In the genomic region with DNA sequence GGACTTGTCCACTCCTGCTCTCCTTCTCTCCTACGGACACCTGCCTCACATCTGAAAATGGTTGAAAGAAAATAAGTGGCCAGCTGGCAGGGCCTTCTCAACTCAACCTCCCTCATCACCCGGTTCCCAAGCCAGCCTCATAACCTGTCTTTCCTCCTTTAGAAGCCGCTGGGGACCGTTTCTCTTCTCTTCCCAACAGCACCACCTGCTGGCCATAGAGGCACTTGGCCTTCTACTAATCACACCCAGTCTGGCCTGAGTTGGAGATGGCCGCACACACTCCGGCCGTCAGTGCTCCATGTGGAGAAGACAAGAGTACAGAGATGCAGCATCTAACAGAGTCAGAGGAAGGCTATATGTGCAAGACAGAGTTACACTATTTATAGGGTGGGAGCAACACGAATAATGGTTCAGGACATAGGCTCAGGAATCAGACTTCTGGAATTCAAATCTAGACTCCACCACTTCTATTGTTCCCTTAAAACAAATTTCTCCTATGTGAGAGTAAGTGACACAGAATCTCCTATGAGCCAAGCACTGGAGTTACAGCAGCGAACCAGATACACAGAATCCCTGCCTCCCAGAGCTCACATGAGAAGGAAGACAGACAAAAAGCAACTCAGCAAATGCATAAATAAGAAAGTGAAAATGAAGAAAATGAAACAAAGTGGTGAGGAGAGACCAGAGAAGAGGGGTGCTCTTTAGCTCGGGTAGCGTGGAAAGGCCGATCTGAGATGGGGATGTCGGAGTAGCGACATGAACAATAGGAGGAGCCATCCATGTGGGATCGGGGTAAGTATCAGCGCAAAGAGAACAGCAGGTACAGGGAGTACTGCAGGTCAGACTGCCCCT, we compare ENCODE assay signal across 8 cellular contexts. TPM values are rescaled to one million over a fixed set of nuclear protein-coding genes. Genes with fewer than 3 reads are reported as not detected.
DNase-seq lines count a peak whose midpoint lies in the region; ATAC-seq and TF ChIP-seq lines count a peak whose summit lies in the region.
"Not testable (repeated sequence)": the region's sequence is repeated elsewhere in the genome, so short reads cannot be mapped to it uniquely, and the experiment has no call there.

No MANE protein-coding gene starts in this region.

- H3K36me3 Mint-ChIP-seq in H9 (ENCODE audit: insufficient read depth in 1 of 3, low read depth in 3 of 3); activated T-helper 17 cell treated with anti-CD3 and anti-CD28 coated beads, Interleukin-2, amount 50 U/mL, for 72 hours (ENCODE audit: low read depth); nephron (ENCODE audit: low read depth): not testable (repeated sequence)

- H3K9me3 ChIP-seq in H9 (ENCODE audit: control insufficient read depth, low read depth, low read length); RWPE2 (ENCODE audit: severe bottlenecking): not testable (repeated sequence)

- H3K4me1 Mint-ChIP-seq in H9; activated T-helper 17 cell treated with anti-CD3 and anti-CD28 coated beads, Interleukin-2, amount 50 U/mL, for 72 hours; nephron: not testable (repeated sequence)

- H3K27ac Mint-ChIP-seq in H9; activated T-helper 17 cell treated with anti-CD3 and anti-CD28 coated beads, Interleukin-2, amount 50 U/mL, for 72 hours; nephron: not testable (repeated sequence)

- H3K36me3 ChIP-seq in RWPE2 (ENCODE audit: low read depth), result not testable (repeated sequence)

- H2BK12ac ChIP-seq in H9 (ENCODE audit: insufficient read length, low read depth, low read length), result not testable (repeated sequence)

- not testable (repeated sequence) for H2AFZ ChIP-seq in H9 (ENCODE audit: low read length)

- H3K79me2 ChIP-seq in H9 (ENCODE audit: insufficient read depth, low read length), result not testable (repeated sequence)

- not testable (repeated sequence) for H4K20me1 ChIP-seq in H9 (ENCODE audit: control insufficient read depth, insufficient read depth, insufficient read length)

- not testable (repeated sequence) for H4K8ac ChIP-seq in H9 (replicated peaks; ENCODE audit: insufficient read length, low read depth, low read length)

- not testable (repeated sequence) for H3T11ph ChIP-seq in H9 (ENCODE audit: low read length)

- not testable (repeated sequence) for H3K4ac ChIP-seq in H9 (ENCODE audit: low read depth, low read length)

- WGBS in H9 (ENCODE audit: extremely low coverage, insufficient read length, low lambda C conversion rate), result no CpG with 5 or more reads among the region's 16 CpGs

- H3K27me3 Mint-ChIP-seq in H9 (ENCODE audit: low read depth), result peaks cover 12% of the 10 kb centered on the region
- H3K27me3 Mint-ChIP-seq in activated T-helper 17 cell treated with anti-CD3 and anti-CD28 coated beads, Interleukin-2, amount 50 U/mL, for 72 hours, result peaks cover 10% of the 10 kb centered on the region
- peaks cover 10% of the 10 kb centered on the region for H3K27me3 Mint-ChIP-seq in nephron (ENCODE audit: low read depth)

- not testable (repeated sequence) for H3K56ac ChIP-seq in H9 (ENCODE audit: insufficient read length, low read depth, low read length)

- H3K4me3 Mint-ChIP-seq in H9; activated T-helper 17 cell treated with anti-CD3 and anti-CD28 coated beads, Interleukin-2, amount 50 U/mL, for 72 hours; nephron: not testable (repeated sequence)

- not testable (repeated sequence) for H3K23me2 ChIP-seq in H9 (ENCODE audit: insufficient read length, low read depth, low read length, poor library complexity, severe bottlenecking)

- not testable (repeated sequence) for H2BK5ac ChIP-seq in H9 (ENCODE audit: insufficient read length, low read length)

- not testable (repeated sequence) for H3K4me1 ChIP-seq in H9 (ENCODE audit: insufficient read depth, low read length); RWPE2 (ENCODE audit: insufficient read depth, poor library complexity, severe bottlenecking)

- H3K27ac ChIP-seq in H9 (ENCODE audit: insufficient read length, low read depth, low read length); RWPE2 (ENCODE audit: poor library complexity, severe bottlenecking): not testable (repeated sequence)

- H2AK5ac ChIP-seq in H9 (ENCODE audit: insufficient read length, low read length), result not testable (repeated sequence)

- not testable (repeated sequence) for H4K5ac ChIP-seq in H9 (ENCODE audit: insufficient read length, low read depth, low read length)

- not testable (repeated sequence) for H2BK20ac ChIP-seq in H9 (ENCODE audit: low read depth, low read length, poor library complexity, severe bottlenecking)

- not testable (repeated sequence) for H3K23ac ChIP-seq in H9 (ENCODE audit: insufficient read length, low read depth, low read length)

- TF ChIP-seq CTCF in H9 (conservative IDR thresholded peaks at IDR 0.05), result peak; percentile 78
- TF ChIP-seq CTCF in RWPE2 (IDR thresholded peaks at IDR 0.05; ENCODE audit: poor library complexity, severe bottlenecking), result peak; percentile 87
- peak; percentile 64 for TF ChIP-seq CTCF in fibroblast of the aortic adventitia (IDR thresholded peaks at IDR 0.05; ENCODE audit: insufficient read depth, low read length)
- peak; percentile 61 to 74 (median 66) for TF ChIP-seq CTCF in nephron (IDR thresholded peaks at IDR 0.05; ENCODE audit: unreplicated experiment in 3 of 3)

- not testable (repeated sequence) for H3K27me3 ChIP-seq in H9 (ENCODE audit: insufficient read depth, low read length); RWPE2 (ENCODE audit: insufficient read depth, poor library complexity, severe bottlenecking)

- H3K79me1 ChIP-seq in H9 (ENCODE audit: insufficient read depth, low read depth, low read length, poor library complexity, severe bottlenecking), result not testable (repeated sequence)

- not testable (repeated sequence) for H3K9ac ChIP-seq in H9 (ENCODE audit: extremely low read depth, insufficient read length, low read length)

- not testable (repeated sequence) for H3K4me3 ChIP-seq in RWPE2 (ENCODE audit: severe bottlenecking); fibroblast of the aortic adventitia (ENCODE audit: low read depth, low read length)

- not testable (repeated sequence) for H4K91ac ChIP-seq in H9 (ENCODE audit: insufficient read length, low read depth, low read length)

- H3K18ac ChIP-seq in H9 (ENCODE audit: insufficient read length, low read depth, low read length), result not testable (repeated sequence)

- DNase-seq in DMS53 (lab: John Stamatoyannopoulos, UW) (peak; percentile 79), H9 (peak; percentile 39), MV-4-11 (lab: John Stamatoyannopoulos, UW) (peak; percentile 52), fibroblast of the aortic adventitia (ENCODE audit: low read depth) (peak; percentile 54)
- not testable (repeated sequence) for DNase-seq in RWPE2 (ENCODE audit: low spot score)
- DNase-seq in stimulated activated naive CD8-positive, alpha-beta T cell treated with anti-CD3 and anti-CD28 coated beads, Interleukin-15, Interleukin-2, amounts not matched to agents 100 U/mL and 50 U/mL, for 24 hours, result peak; percentile 65

- not testable (repeated sequence) for H3K9me3 Mint-ChIP-seq in H9; activated T-helper 17 cell treated with anti-CD3 and anti-CD28 coated beads, Interleukin-2, amount 50 U/mL, for 72 hours; nephron

- not testable (repeated sequence) for H2BK120ac ChIP-seq in H9 (ENCODE audit: low read depth, low read length, poor library complexity, severe bottlenecking)

- H3K14ac ChIP-seq in H9 (ENCODE audit: insufficient read depth, low read length), result not testable (repeated sequence)

- peak; percentile 94 for ATAC-seq in RWPE2 (ENCODE audit: low read depth)
- ATAC-seq in activated T-helper 17 cell treated with anti-CD3 and anti-CD28 coated beads, Interleukin-2, amount 50 U/mL, for 72 hours (replicated peaks), result peak; percentile 72
- ATAC-seq in stimulated activated naive CD8-positive, alpha-beta T cell treated with anti-CD3 and anti-CD28 coated beads, Interleukin-15, Interleukin-2, amounts not matched to agents 100 U/mL and 50 U/mL, for 24 hours, result peak; percentile 59

- not testable (repeated sequence) for H3K4me2 ChIP-seq in H9 (ENCODE audit: insufficient read depth, insufficient read length, low read length)

- not testable (repeated sequence) for H2BK15ac ChIP-seq in H9 (ENCODE audit: low read depth, low read length)

RNA-seq across cellular contexts. Expression of gene PRR9, which starts 5.9 kb away (rescaled TPM):
- total RNA-seq in H9 (2021) (not detected in 2 replicates), fibroblast of the aortic adventitia (ENCODE audit: low replicate concordance) (not detected in 2 replicates)
- not detected for total RNA-seq in activated T-helper 17 cell treated with anti-CD3 and anti-CD28 coated beads, Interleukin-2, amount 50 U/mL, for 72 hours

RNA-seq across cellular contexts. Expression of gene LELP1, which starts 20.0 kb away (rescaled TPM):
- total RNA-seq in H9 (2021) (not detected in 2 replicates), fibroblast of the aortic adventitia (ENCODE audit: low replicate concordance) (not detected in 2 replicates)
- not detected for total RNA-seq in activated T-helper 17 cell treated with anti-CD3 and anti-CD28 coated beads, Interleukin-2, amount 50 U/mL, for 72 hours

RNA-seq across cellular contexts. Expression of gene LORICRIN, which starts 36.2 kb away (rescaled TPM):
- total RNA-seq in H9 (2021), result not detected in 2 replicates
- total RNA-seq in activated T-helper 17 cell treated with anti-CD3 and anti-CD28 coated beads, Interleukin-2, amount 50 U/mL, for 72 hours, result not detected
- total RNA-seq in fibroblast of the aortic adventitia (ENCODE audit: low replicate concordance), result not detected in 2 replicates
